ENCODE assay signal across 8 cellular contexts in genomic region chr3:69186575-69187093, GRCh38.
"Had no signal": no experiment of that assay in that cellular context is flagged by ENCODE, and none has a peak within 500 bp of the region (broad histone marks: within the 10 kb centered on the region; RNA-seq: fewer than 3 reads in every experiment).

No MANE protein-coding gene starts in this region.

- H3K27ac ChIP-seq: GM23248 had no signal

- H3K9ac ChIP-seq: GM23248 had no signal

- ATAC-seq: HCT116 had no signal

- H3K4me3 ChIP-seq: GM23248, HAP-1 had no signal

- H3K9me3 Mint-ChIP-seq: HFFc6, IgD-negative memory B cell had no signal

- FAIRE-seq: HTR-8/SVneo had no signal

- H3K36me3 Mint-ChIP-seq: IgD-negative memory B cell had no signal

- H3K9me3 ChIP-seq: HAP-1 had no signal

- H2AFZ ChIP-seq: GM23248 had no signal

- H3K36me3 ChIP-seq: HAP-1 had no signal

- H3K4me3 Mint-ChIP-seq: HFFc6, IgD-negative memory B cell had no signal

- DNase-seq: GM23248, GOT3, H7, HFFc6 had no signal

- H3K27ac Mint-ChIP-seq: HFFc6, IgD-negative memory B cell had no signal
